ENCODE assay signal across 23 cellular contexts in the genomic region with DNA sequence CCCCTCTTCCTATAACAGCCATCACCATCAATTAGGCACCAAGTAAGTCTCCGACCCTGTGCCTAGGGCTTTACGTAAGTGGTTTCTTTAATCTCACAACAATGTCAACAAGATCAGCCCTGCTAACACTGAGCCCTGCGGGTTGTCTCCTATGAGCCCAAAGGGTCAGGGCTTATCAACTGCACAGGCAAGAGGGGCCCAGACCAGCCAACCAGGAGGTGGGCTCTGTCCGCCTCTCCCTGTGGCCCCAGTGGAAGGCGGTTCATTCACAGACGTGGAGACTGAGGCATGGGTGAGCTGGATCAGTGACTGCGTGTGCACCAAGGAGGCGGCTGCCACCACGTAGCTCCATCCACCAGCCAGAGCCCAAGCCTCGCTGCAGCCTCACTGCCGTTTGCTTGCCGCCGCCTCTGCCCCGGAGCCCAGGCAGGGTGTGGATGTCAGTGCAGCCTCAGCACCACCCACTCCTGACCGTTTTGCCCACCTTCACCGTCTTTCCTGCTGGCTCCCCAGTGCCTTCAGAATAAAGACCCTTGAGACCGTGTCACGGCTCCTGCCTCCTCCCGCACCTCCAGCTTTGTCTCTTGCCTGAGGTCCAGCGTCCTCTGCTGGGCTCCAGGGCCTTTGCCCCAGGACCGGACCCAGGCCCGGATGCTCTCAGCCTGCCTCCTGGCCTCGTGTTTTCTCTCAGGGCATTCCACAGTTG.
A peak's percentile ranks its signal among the peaks of the same experiment; 100 is the strongest.
DNase-seq lines count a peak whose midpoint lies in the region; FAIRE-seq and TF ChIP-seq lines count a peak whose summit lies in the region.
"Had no signal": no experiment of that assay in that cellular context is flagged by ENCODE, and none has a peak within 500 bp of the region (broad histone marks: within the 10 kb centered on the region; RNA-seq: fewer than 3 reads in every experiment).

No MANE protein-coding gene starts in this region.

- TF ChIP-seq POLR2A in Peyer's patch (IDR thresholded peaks at IDR 0.05) (no peak), sigmoid colon (IDR thresholded peaks at IDR 0.05) (no peak)

- no peak for TF ChIP-seq EP300 in sigmoid colon (IDR thresholded peaks at IDR 0.05)

- H3K27me3 ChIP-seq in Peyer's patch (no peaks in the 10 kb centered on the region), sigmoid colon (peaks cover 0 to 13% (median 0%) of the 10 kb centered on the region in 3 donors)
- H3K27me3 ChIP-seq: ascending aorta, SJSA1, uterus had no signal

- no peak overlapping the region for H3K4me3 ChIP-seq in Peyer's patch
- H3K4me3 ChIP-seq in kidney (ENCODE audit: low read length in 2 of 2), result no peak overlapping the region
- H3K4me3 ChIP-seq in sigmoid colon, result no peak overlapping the region
- H3K4me3 ChIP-seq: ascending aorta, GM12878, psoas muscle, SJSA1, uterus had no signal

- H3K36me3 ChIP-seq in Peyer's patch (no peaks in the 10 kb centered on the region), kidney (ENCODE audit: control insufficient read depth in 1 of 2, insufficient read depth in 2 of 2, low read length in 2 of 2) (no peaks in the 10 kb centered on the region), sigmoid colon (no peaks in the 10 kb centered on the region)
- H3K36me3 ChIP-seq: ascending aorta, SJSA1, uterus had no signal

- H3K9ac ChIP-seq in kidney (ENCODE audit: low read length in 2 of 2), result no peak overlapping the region

- TF ChIP-seq CTCF in Peyer's patch (IDR thresholded peaks at IDR 0.05) (no peak), kidney (IDR thresholded peaks at IDR 0.05; ENCODE audit: borderline replicate concordance, extremely low read depth, insufficient read depth) (no peak), sigmoid colon (IDR thresholded peaks at IDR 0.05) (no peak)

- intact Hi-C loops in kidney (cut with DNase I), result no loop called here
- intact Hi-C loops in sigmoid colon (cut with DNase I), result no loop called here

- WGBS in sigmoid colon, 2 donors, result 82 to 86% methylated on average over 23 of the region's 23 CpGs

- no peak for FAIRE-seq in kidney (lab: Jason Lieb, UNC)
- FAIRE-seq: GM12878 had no signal

- H3K4me1 ChIP-seq in Peyer's patch, result no peaks in the 10 kb centered on the region
- no peaks in the 10 kb centered on the region for H3K4me1 ChIP-seq in kidney (ENCODE audit: control insufficient read depth in 1 of 2, insufficient read depth in 1 of 2, low read depth in 1 of 2, low read length in 2 of 2)
- no peaks in the 10 kb centered on the region for H3K4me1 ChIP-seq in sigmoid colon
- H3K4me1 ChIP-seq: ascending aorta, psoas muscle, SJSA1, uterus had no signal

- no peak overlapping the region for H3K27ac ChIP-seq in Peyer's patch
- H3K27ac ChIP-seq in kidney (ENCODE audit: low read depth in 2 of 2, low read length in 2 of 2), result no peak overlapping the region
- no peak overlapping the region for H3K27ac ChIP-seq in sigmoid colon
- H3K27ac ChIP-seq: ascending aorta, psoas muscle, SJSA1, uterus, VCaP had no signal

- H3K9me3 ChIP-seq in Peyer's patch (no peaks in the 10 kb centered on the region), kidney (ENCODE audit: control insufficient read depth in 1 of 2, low read length in 2 of 2) (no peaks in the 10 kb centered on the region), sigmoid colon (no peaks in the 10 kb centered on the region)
- H3K9me3 ChIP-seq: ascending aorta, psoas muscle, uterus had no signal

- peak; percentile 54 for DNase-seq in activated CD8-positive, alpha-beta memory T cell treated with anti-CD3 and anti-CD28 coated beads for 24 hours
- DNase-seq in activated CD8-positive, alpha-beta memory T cell treated with anti-CD3 and anti-CD28 coated beads, Interleukin-2, amount 50 U/mL, for 4 hours, result no peak
- DNase-seq in Peyer's patch, result peak in 2 of 3 donors; percentile 30 to 37
- peak; percentile 71 for DNase-seq in kidney
- DNase-seq in sigmoid colon, result peak; percentile 54
- no peak for DNase-seq in cortex of kidney (lab: John Stamatoyannopoulos, UW)
- DNase-seq in DMS79 treated with DMSO at 0.1 percent for 48 hours (lab: John Stamatoyannopoulos, UW), result no peak
- no peak for DNase-seq in EL
- DNase-seq: activated naive CD4-positive, alpha-beta T cell treated with anti-CD3 and anti-CD28 coated beads for 36 hours; CD4-positive, alpha-beta memory T cell; cerebellar nuclear complex; DMS153; HCEC 1CT; immature natural killer cell; naive B cell; NCI-H526 treated with DMSO at 0.1 percent for 48 hours; PC-3; psoas muscle had no signal

Comparison
In these comparisons a context has a peak if more than half of its experiments do, and no peak if none do; other contexts are left out.
1. DNase-seq: peak in activated CD8-positive, alpha-beta memory T cell treated with anti-CD3 and anti-CD28 coated beads for 24 hours (single experiment), Peyer's patch (2 of 3), kidney (single experiment) and sigmoid colon (single experiment); none in activated CD8-positive, alpha-beta memory T cell treated with anti-CD3 and anti-CD28 coated beads, Interleukin-2, amount 50 U/mL, for 4 hours (single experiment), cortex of kidney (single experiment), DMS79 treated with DMSO at 0.1 percent for 48 hours (single experiment) and EL (single experiment).